ENCODE assay signal across 25 cellular contexts in the genomic region with DNA sequence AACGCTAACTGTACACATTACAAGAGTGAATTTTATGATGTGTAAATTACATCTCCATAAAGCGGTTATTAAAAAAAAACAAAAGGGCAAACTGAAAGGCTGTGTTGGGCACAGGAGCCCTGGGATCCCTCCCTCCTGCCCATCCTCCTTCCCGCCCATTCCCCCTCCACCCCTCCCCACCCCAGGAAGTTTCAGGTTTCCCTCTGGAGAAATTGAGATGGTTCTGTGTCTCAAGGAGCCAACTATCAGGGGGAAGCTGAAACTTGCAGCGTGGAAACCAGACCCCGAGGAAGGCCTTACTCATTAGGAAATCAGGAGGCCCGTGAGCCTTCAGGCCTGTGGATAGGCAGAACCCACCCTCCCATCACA. TPM values are rescaled to one million over a fixed set of nuclear protein-coding genes. Genes with fewer than 3 reads are reported as not detected.
DNase-seq lines count a peak whose midpoint lies in the region; ATAC-seq and TF ChIP-seq lines count a peak whose summit lies in the region.
"Had no signal": no experiment of that assay in that cellular context is flagged by ENCODE, and none has a peak within 500 bp of the region (broad histone marks: within the 10 kb centered on the region; RNA-seq: fewer than 3 reads in every experiment).

No MANE protein-coding gene starts in this region.

- TF ChIP-seq CTCF in SK-N-SH (IDR thresholded peaks at IDR 0.05) (no peak), endothelial cell (IDR thresholded peaks at IDR 0.05; ENCODE audit: unreplicated experiment) (no peak), tibial nerve (IDR thresholded peaks at IDR 0.05) (no peak), spleen (IDR thresholded peaks at IDR 0.05 in 8 of 11, conservative IDR thresholded peaks at IDR 0.05 in 3 of 11) (no peak)

- no peaks in the 10 kb centered on the region for H3K9me2 ChIP-seq in SK-N-SH

- H3K36me3 Mint-ChIP-seq in endothelial cell (ENCODE audit: low read depth, unreplicated experiment) = peaks cover 25% of the 10 kb centered on the region

- peaks cover 5 to 7% of the 10 kb centered on the region in 2 experiments; a peak in 2 of 4 replicates for H3K4me1 ChIP-seq in SK-N-SH (ENCODE audit: control insufficient read depth in 1 of 2, insufficient read depth in 2 of 2, low read depth in 1 of 2, low read length in 1 of 2)
- H3K4me1 ChIP-seq in tibial nerve = peaks cover 0 to 85% (median 22%) of the 10 kb centered on the region in 4 donors
- H3K4me1 ChIP-seq in spleen = peaks cover 0 to 43% (median 15%) of the 10 kb centered on the region in 6 donors
- H3K4me1 ChIP-seq: Peyer's patch had no signal

- no peak overlapping the region for H2AFZ ChIP-seq in SK-N-SH (ENCODE audit: low read depth)
- H2AFZ ChIP-seq: GM23248 had no signal

- H4K20me1 ChIP-seq in SK-N-SH (ENCODE audit: insufficient read depth) = peaks cover 21% of the 10 kb centered on the region; the same call in 1 of the 2 replicates

- POLR2A ChIA-PET in SK-N-SH (lab: Yijun Ruan, JAX) = no interaction called here

- WGBS in SK-N-SH (ENCODE audit: low lambda C conversion rate) = 42% methylated on average over 6 of the region's 6 CpGs
- 41 to 45% methylated on average over 6 of the region's 6 CpGs for WGBS in tibial nerve, 2 donors
- WGBS in spleen, 5 donors = 69 to 84% (median 83%) methylated on average over 6 of the region's 6 CpGs

- H3K27ac Mint-ChIP-seq in endothelial cell (ENCODE audit: unreplicated experiment) = no peak overlapping the region
- H3K27ac Mint-ChIP-seq: activated B cell treated with CpG ODN at 0.5 μM for 24 hours; CD4-positive, CD25-positive, alpha-beta regulatory T cell had no signal

- H3K36me3 ChIP-seq in SK-N-SH (replicated peaks in 1 of 2; ENCODE audit: control insufficient read depth in 1 of 2, insufficient read depth in 2 of 2, low read length in 1 of 2) = peaks cover 14 to 30% of the 10 kb centered on the region in 2 experiments
- peaks cover 0 to 59% (median 0%) of the 10 kb centered on the region in 3 donors for H3K36me3 ChIP-seq in tibial nerve
- H3K36me3 ChIP-seq in spleen = peaks cover 0 to 98% (median 46%) of the 10 kb centered on the region in 6 donors

- intact Hi-C loops in spleen (cut with DNase I; ENCODE audit: low total_unique reads) = no loop called here

- H3K27me3 Mint-ChIP-seq in endothelial cell (ENCODE audit: unreplicated experiment) = peaks cover 7% of the 10 kb centered on the region
- H3K27me3 Mint-ChIP-seq: activated B cell treated with CpG ODN at 0.5 μM for 24 hours; CD4-positive, CD25-positive, alpha-beta regulatory T cell; naive B cell had no signal

- TF ChIP-seq POLR2A in tibial nerve (IDR thresholded peaks at IDR 0.05) = no peak
- TF ChIP-seq POLR2A in spleen (IDR thresholded peaks at IDR 0.05) = no peak

- no peaks in the 10 kb centered on the region for H3K9me3 ChIP-seq in SK-N-SH
- H3K9me3 ChIP-seq in tibial nerve = no peaks in the 10 kb centered on the region
- H3K9me3 ChIP-seq in spleen = no peaks in the 10 kb centered on the region
- H3K9me3 ChIP-seq: left lung, Peyer's patch, transverse colon had no signal

- H3K27ac ChIP-seq in SK-N-SH (ENCODE audit: low read depth in 2 of 2, low read length in 1 of 2) = peak overlapping the region in 1 of 2 experiments; percentile 39; a peak in 2 of 4 replicates
- H3K27ac ChIP-seq in tibial nerve = peak overlapping the region in 3 of 4 donors; percentile 23 to 49 (median 27)
- H3K27ac ChIP-seq in spleen = no peak overlapping the region
- H3K27ac ChIP-seq: 22Rv1, GM23248, Peyer's patch, transverse colon had no signal

- CTCF ChIA-PET in SK-N-SH (lab: Yijun Ruan, JAX) = interaction anchor here (0.8 kb wide), 1 partner anchor 46 kb away, joined by 3 read pairs; no protein-coding TSS in a partner anchor

- TF ChIP-seq EP300 in SK-N-SH (IDR thresholded peaks at IDR 0.05; ENCODE audit: borderline replicate concordance in 1 of 2, low read depth in 1 of 2, low read length in 1 of 2) = no peak
- TF ChIP-seq EP300 in tibial nerve (IDR thresholded peaks at IDR 0.05) = no peak

- peaks cover 70% of the 10 kb centered on the region for H3K79me2 ChIP-seq in SK-N-SH (ENCODE audit: insufficient read depth)

- H3K4me3 Mint-ChIP-seq in endothelial cell (ENCODE audit: unreplicated experiment) = peak overlapping the region; percentile 59
- H3K4me3 Mint-ChIP-seq: activated B cell treated with CpG ODN at 0.5 μM for 24 hours; CD4-positive, CD25-positive, alpha-beta regulatory T cell; naive B cell had no signal

- no peak overlapping the region for H3K4me2 ChIP-seq in SK-N-SH

- H3K27me3 ChIP-seq in SK-N-SH (ENCODE audit: insufficient read depth) (no peaks in the 10 kb centered on the region), tibial nerve (no peaks in the 10 kb centered on the region), spleen (replicated peaks in 1 of 7) (no peaks in the 10 kb centered on the region)
- H3K27me3 ChIP-seq: left lung, Peyer's patch, transverse colon had no signal

- TF ChIP-seq RAD21 in SK-N-SH (IDR thresholded peaks at IDR 0.05; ENCODE audit: low read length) = no peak

- no peaks in the 10 kb centered on the region for H3F3A ChIP-seq in SK-N-SH (replicated peaks; ENCODE audit: insufficient read depth)

- DNase-seq in SK-N-SH (no peak), endothelial cell (ENCODE audit: low spot score) (no peak), myocyte (ENCODE audit: low read depth) (peak; percentile 49), tibial nerve (ENCODE audit: low spot score in 2 of 2) (no peak), cerebellar cortex (ENCODE audit: low spot score) (no peak), spleen (no peak)
- DNase-seq: activated B cell treated with CpG ODN at 0.5 μM for 24 hours; activated effector memory CD4-positive, alpha-beta T cell treated with Interleukin-2 at 50 U/mL for 16 hours; CD4-positive, CD25-positive, alpha-beta regulatory T cell; dermis blood vessel endothelial cell; DND-41; GM23248; left lung; naive B cell; NCI-H2029; NCI-H69; Peyer's patch; stimulated activated CD4-positive, alpha-beta T cell treated with anti-CD3 and anti-CD28 coated beads, Interleukin-4, amount 100 ng/mL, for 1 hour; stimulated activated CD8-positive, alpha-beta memory T cell treated with anti-CD3 and anti-CD28 coated beads, Interleukin-4, amount 100 ng/mL, for 48 hours; transverse colon had no signal

- H3K4me3 ChIP-seq in SK-N-SH (ENCODE audit: low read depth in 2 of 2, low read length in 1 of 2) = no peak overlapping the region
- H3K4me3 ChIP-seq in tibial nerve = no peak overlapping the region
- no peak overlapping the region for H3K4me3 ChIP-seq in spleen
- H3K4me3 ChIP-seq: GM23248, left lung, Peyer's patch, transverse colon had no signal

- peaks cover 14% of the 10 kb centered on the region for H3K4me1 Mint-ChIP-seq in endothelial cell (ENCODE audit: unreplicated experiment)
- H3K4me1 Mint-ChIP-seq: activated B cell treated with CpG ODN at 0.5 μM for 24 hours had no signal

- no peak overlapping the region for H3K9ac ChIP-seq in SK-N-SH
- H3K9ac ChIP-seq: GM23248 had no signal

- ATAC-seq in SK-N-SH treated with all-trans-retinoic acid at 6 μM for 48 hours = peak; percentile 84
- no peak for ATAC-seq in HG02642 (IDR thresholded peaks at IDR 0.05; ENCODE audit: poor library complexity, unreplicated experiment)
- ATAC-seq: esophagus mucosa, HepG2, left lung had no signal

- H3K9me3 Mint-ChIP-seq in endothelial cell (ENCODE audit: unreplicated experiment) = no peaks in the 10 kb centered on the region
- H3K9me3 Mint-ChIP-seq: activated B cell treated with CpG ODN at 0.5 μM for 24 hours, naive B cell had no signal

TF ChIP-seq in SK-N-SH treated with all-trans-retinoic acid at 6 μM for 48 hours, 23 proteins besides CTCF, POLR2A, EP300 and RAD21:
- no peak for TF ChIP-seq POU6F1 (CRISPR knock-in tag; IDR thresholded peaks at IDR 0.05; ENCODE audit: borderline replicate concordance, low read depth)
- no peak for TF ChIP-seq ZNF70 (CRISPR knock-in tag; IDR thresholded peaks at IDR 0.05)
- TF ChIP-seq BACH2 (CRISPR knock-in tag; IDR thresholded peaks at IDR 0.05; ENCODE audit: borderline replicate concordance) = no peak
- TF ChIP-seq ESRRG (CRISPR knock-in tag; IDR thresholded peaks at IDR 0.05) = no peak

TF ChIP-seq in SK-N-SH, 30 proteins besides CTCF, POLR2A, EP300 and RAD21 (continues in another document):
- no peak for TF ChIP-seq MEF2A (IDR thresholded peaks at IDR 0.05; ENCODE audit: borderline replicate concordance, low read depth)
- TF ChIP-seq IRF3 (IDR thresholded peaks at IDR 0.05; ENCODE audit: low read depth, low read length) = no peak
- no peak for TF ChIP-seq FOXM1 (IDR thresholded peaks at IDR 0.05; ENCODE audit: low read depth)
- TF ChIP-seq MAX (IDR thresholded peaks at IDR 0.05; ENCODE audit: low read depth) = no peak
- TF ChIP-seq USF2 (IDR thresholded peaks at IDR 0.05; ENCODE audit: borderline replicate concordance, low read depth, low read length) = no peak
- TF ChIP-seq RCOR1 (IDR thresholded peaks at IDR 0.05; ENCODE audit: low read length) = no peak
- TF ChIP-seq GABPA (IDR thresholded peaks at IDR 0.05; ENCODE audit: low read depth) = no peak
- TF ChIP-seq GATA2 (CRISPR knock-in tag; IDR thresholded peaks at IDR 0.05) = no peak

RNA-seq across cellular contexts. Expression of gene MLLT1, which starts 15.7 kb away (rescaled TPM):
- polyA plus RNA-seq in SK-N-SH (2012; rRNA removed) = 12.7 and 19.0 TPM in 2 replicates
- polyA plus RNA-seq in SK-N-SH (2012; cell fraction: cytosol; rRNA removed) = 7.9 and 13.5 TPM in 2 replicates
- polyA plus RNA-seq in SK-N-SH (2012; cell fraction: nucleus; rRNA removed) = 31.0 and 38.9 TPM in 2 replicates
- 59.2 TPM for total RNA-seq in endothelial cell (ENCODE audit: unreplicated experiment)
- 16.9 and 21.3 TPM in 2 replicates for total RNA-seq in myocyte
- polyA plus RNA-seq in myocyte (2012) = 27.4 TPM
- 10 to 100 TPM; 15.1 to 42.0 (median 19.9) TPM for total RNA-seq in tibial nerve
- total RNA-seq in spleen = 10 to 100 TPM; 18.9 to 57.2 (median 41.3) TPM
- polyA plus RNA-seq in spleen = 10 to 100 TPM; 10.1 to 20.6 (median 15.0) TPM

Comparison
In these comparisons a context has a peak if more than half of its experiments do, and no peak if none do; other contexts are left out.
1. H3K27ac ChIP-seq: peak in tibial nerve (3 of 4); none in spleen (0 of 8).